16 cellular contexts compared by ENCODE assay signal in the genomic region with DNA sequence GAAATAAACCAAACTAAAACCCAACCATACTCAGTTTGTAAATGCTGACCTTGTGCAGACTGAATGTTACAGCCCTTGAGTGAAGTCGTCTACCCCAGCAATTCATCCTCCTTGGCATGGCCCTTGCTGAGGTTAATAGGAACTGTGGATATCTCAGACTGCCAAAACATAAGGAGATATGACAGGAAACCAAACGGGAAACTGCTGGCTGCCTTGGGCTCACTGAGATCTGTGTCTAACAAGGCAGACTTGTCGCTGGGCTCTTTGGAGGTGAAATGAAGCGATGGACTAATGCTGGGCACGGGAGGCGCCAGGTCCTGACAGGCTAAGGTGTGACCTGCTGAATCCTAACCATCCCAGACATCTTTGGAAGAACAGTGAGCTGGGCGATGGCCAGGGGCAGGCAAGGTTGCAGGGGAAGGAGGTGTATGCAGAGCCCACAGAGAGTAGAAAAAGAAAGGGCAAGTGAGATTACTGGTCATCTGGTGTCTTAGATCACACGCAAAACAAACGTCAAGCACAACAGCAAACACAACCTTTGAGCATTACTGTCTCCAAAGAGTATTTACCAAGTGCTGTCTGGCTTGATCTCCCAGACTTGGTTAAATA. TPM values are rescaled to one million over a fixed set of nuclear protein-coding genes. Genes with fewer than 3 reads are reported as not detected.
DNase-seq lines count a peak whose midpoint lies in the region; ATAC-seq, FAIRE-seq and TF ChIP-seq lines count a peak whose summit lies in the region.
"Had no signal": no experiment of that assay in that cellular context is flagged by ENCODE, and none has a peak within 500 bp of the region (broad histone marks: within the 10 kb centered on the region; RNA-seq: fewer than 3 reads in every experiment).

No MANE protein-coding gene starts in this region.

- no peak overlapping the region for H3K9ac ChIP-seq in endodermal cell (ENCODE audit: extremely low read depth, low read length, poor library complexity, severe bottlenecking)

- no peak overlapping the region for H3K4me3 ChIP-seq in CD4-positive, alpha-beta memory T cell (ENCODE audit: low read length in 2 of 2)
- H3K4me3 ChIP-seq in endodermal cell (ENCODE audit: low read length) (peak overlapping the region; percentile 12), pancreas (peak overlapping the region in 2 of 4 donors; percentile 3 to 8)
- H3K4me3 ChIP-seq: ovary, Peyer's patch had no signal

- CTCF ChIA-PET in CD4-positive, alpha-beta memory T cell (lab: Charles Lee; ENCODE audit: partially characterized antibody): no interaction called here

- H3K4me1 ChIP-seq in CD4-positive, alpha-beta memory T cell (ENCODE audit: insufficient read depth, low read length): no peaks in the 10 kb centered on the region
- H3K4me1 ChIP-seq in endodermal cell (ENCODE audit: control insufficient read depth, insufficient read depth, low read length) (peaks cover 4% of the 10 kb centered on the region), pancreas (peaks cover 12 to 25% (median 17%) of the 10 kb centered on the region in 3 donors)
- H3K4me1 ChIP-seq: Peyer's patch had no signal

- H3K36me3 ChIP-seq in CD4-positive, alpha-beta memory T cell (ENCODE audit: insufficient read depth, low read length): no peaks in the 10 kb centered on the region
- H3K36me3 ChIP-seq in endodermal cell (ENCODE audit: control insufficient read depth, insufficient read depth, low read length): no peaks in the 10 kb centered on the region
- no peaks in the 10 kb centered on the region for H3K36me3 ChIP-seq in pancreas
- H3K36me3 ChIP-seq: ovary, Peyer's patch had no signal

- H3K9me3 Mint-ChIP-seq in CD4-positive, alpha-beta memory T cell: peaks cover 0 to 3% (median 0%) of the 10 kb centered on the region in 8 donors
- no peaks in the 10 kb centered on the region for H3K9me3 Mint-ChIP-seq in endodermal cell
- H3K9me3 Mint-ChIP-seq: activated CD4-positive, alpha-beta T cell treated with anti-CD3 and anti-CD28 coated beads, Interleukin-2, amount 10 ng/mL, durations not matched to agents 7 days and 5 days had no signal

- intact Hi-C loops in CD4-positive, alpha-beta memory T cell (cut with micrococcal nuclease): no loop called here
- intact Hi-C loops in pancreas (cut with DNase I): no loop called here

- ATAC-seq in pancreas: peak; percentile 73 to 91 (median 88)
- ATAC-seq in GM21825 (IDR thresholded peaks at IDR 0.05; ENCODE audit: unreplicated experiment): no peak
- no peak for ATAC-seq in HG02840 (IDR thresholded peaks at IDR 0.05; ENCODE audit: low FRiP score, unreplicated experiment)

- H3K27me3 Mint-ChIP-seq in CD4-positive, alpha-beta memory T cell: peaks cover 4 to 6% of the 10 kb centered on the region in 2 donors
- peaks cover 28% of the 10 kb centered on the region for H3K27me3 Mint-ChIP-seq in endodermal cell (ENCODE audit: insufficient read depth)

- H3K9me3 ChIP-seq in CD4-positive, alpha-beta memory T cell (ENCODE audit: control insufficient read depth in 1 of 2, low read length in 2 of 2): no peaks in the 10 kb centered on the region
- H3K9me3 ChIP-seq in endodermal cell (ENCODE audit: control insufficient read depth, low read length) (no peaks in the 10 kb centered on the region), pancreas (no peaks in the 10 kb centered on the region)
- H3K9me3 ChIP-seq: ovary, Peyer's patch had no signal

- peak overlapping the region in 5 of 8 donors; percentile 27 to 64 (median 46) for H3K4me3 Mint-ChIP-seq in CD4-positive, alpha-beta memory T cell
- no peak overlapping the region for H3K4me3 Mint-ChIP-seq in endodermal cell
- H3K4me3 Mint-ChIP-seq: activated CD4-positive, alpha-beta T cell treated with anti-CD3 and anti-CD28 coated beads, Interleukin-2, amount 10 ng/mL, durations not matched to agents 7 days and 5 days had no signal

- POLR2A ChIA-PET in CD4-positive, alpha-beta memory T cell (lab: Charles Lee; ENCODE audit: partially characterized antibody): no interaction called here

- WGBS in endodermal cell (ENCODE audit: insufficient coverage in 1 of 2, insufficient read length in 1 of 2), 2 experiments: 86 to 90% methylated on average over 6 to 9 of the region's 9 CpGs
- 15 to 20% methylated on average over 9 of the region's 9 CpGs for WGBS in pancreas, 2 donors

- H3K27ac Mint-ChIP-seq in CD4-positive, alpha-beta memory T cell: no peak overlapping the region
- no peak overlapping the region for H3K27ac Mint-ChIP-seq in endodermal cell
- H3K27ac Mint-ChIP-seq: activated CD4-positive, alpha-beta T cell treated with anti-CD3 and anti-CD28 coated beads, Interleukin-2, amount 10 ng/mL, durations not matched to agents 7 days and 5 days had no signal

- H3K27me3 ChIP-seq in CD4-positive, alpha-beta memory T cell (ENCODE audit: insufficient read depth, low read length): no peaks in the 10 kb centered on the region
- peaks cover 21% of the 10 kb centered on the region for H3K27me3 ChIP-seq in endodermal cell (ENCODE audit: control insufficient read depth, insufficient read depth, low read length, poor library complexity, severe bottlenecking)
- H3K27me3 ChIP-seq in pancreas: no peaks in the 10 kb centered on the region
- H3K27me3 ChIP-seq: ovary, Peyer's patch had no signal

- H3K36me3 Mint-ChIP-seq in CD4-positive, alpha-beta memory T cell: no peaks in the 10 kb centered on the region
- H3K36me3 Mint-ChIP-seq in endodermal cell (ENCODE audit: low read depth): no peaks in the 10 kb centered on the region

- no peak for TF ChIP-seq CTCF in endodermal cell (conservative IDR thresholded peaks at IDR 0.05)
- no peak for TF ChIP-seq CTCF in pancreas (IDR thresholded peaks at IDR 0.05)

- H3K27ac ChIP-seq in CD4-positive, alpha-beta memory T cell (ENCODE audit: low read depth, low read length): no peak overlapping the region
- H3K27ac ChIP-seq in endodermal cell (ENCODE audit: low read depth, low read length) (no peak overlapping the region), pancreas (peak overlapping the region; percentile 4 to 75 (median 48))
- H3K27ac ChIP-seq: ovary, Peyer's patch had no signal

- no peak for DNase-seq in CD4-positive, alpha-beta memory T cell
- peak; percentile 74 for DNase-seq in OCI-M2 (lab: John Stamatoyannopoulos, UW; ENCODE audit: unreplicated experiment)
- DNase-seq in endodermal cell: peak; percentile 50
- DNase-seq in pancreas: peak in 5 of 6 donors; percentile 14 to 60 (median 34)
- no peak for DNase-seq in DMS153 (lab: John Stamatoyannopoulos, UW)
- no peak for DNase-seq in pons (ENCODE audit: low spot score)
- DNase-seq: activated CD4-positive, alpha-beta T cell treated with anti-CD3 and anti-CD28 coated beads, Interleukin-2, amount 10 ng/mL, durations not matched to agents 7 days and 5 days; AML-193; EL; NCI-H1105 treated with DMSO at 0.1 percent for 48 hours; NCI-H446 treated with DMSO at 0.1 percent for 48 hours; ovary; T-helper 1 cell had no signal

- FAIRE-seq in pancreas (lab: Jason Lieb, UNC): no peak

- H3K4me1 Mint-ChIP-seq in CD4-positive, alpha-beta memory T cell: peaks cover 8 to 17% (median 11%) of the 10 kb centered on the region in 4 donors
- peaks cover 12% of the 10 kb centered on the region for H3K4me1 Mint-ChIP-seq in endodermal cell
- H3K4me1 Mint-ChIP-seq: activated CD4-positive, alpha-beta T cell treated with anti-CD3 and anti-CD28 coated beads, Interleukin-2, amount 10 ng/mL, durations not matched to agents 7 days and 5 days had no signal

RNA-seq across cellular contexts. Expression of a gene that starts 44.6 kb away (rescaled TPM):
- total RNA-seq in CD4-positive, alpha-beta memory T cell: 1 to 10 TPM in 1 of 2 experiments, under 1 TPM in 1; 0.44 to 1.2 TPM
- not detected for polyA plus RNA-seq in CD4-positive, alpha-beta memory T cell
- 1 to 10 TPM; 3.5 to 4.6 TPM for total RNA-seq in endodermal cell
- 1.8 TPM for polyA plus RNA-seq in endodermal cell (2013, experiment 1 of 2)
- 1.2 TPM for polyA plus RNA-seq in endodermal cell (2013, experiment 2 of 2)
- 100 to 1,000 TPM; 141 to 259 (median 176) TPM for total RNA-seq in pancreas
- polyA plus RNA-seq in pancreas: 100 to 1,000 TPM; 162 to 275 TPM
- total RNA-seq: activated CD4-positive, alpha-beta T cell treated with anti-CD3 and anti-CD28 coated beads, Interleukin-2, amount 10 ng/mL, durations not matched to agents 7 days and 5 days had no signal

Comparison
In these comparisons a context has a peak if more than half of its experiments do, and no peak if none do; other contexts are left out.
1. DNase-seq: peak in OCI-M2 (single experiment), endodermal cell (single experiment) and pancreas (5 of 6); none in CD4-positive, alpha-beta memory T cell (0 of 5), DMS153 (single experiment) and pons (single experiment).
2. H3K27ac ChIP-seq: peak in pancreas (4 of 4); none in CD4-positive, alpha-beta memory T cell (single experiment) and endodermal cell (single experiment).
3. ATAC-seq: peak in pancreas (4 of 4); none in GM21825 (single experiment) and HG02840 (single experiment).
4. RNA of a gene that starts 44.6 kb away (total RNA-seq): 141 to 259 TPM in pancreas; 3.5 to 4.6 TPM in endodermal cell and 0.44 to 1.2 TPM in CD4-positive, alpha-beta memory T cell; every median in the first group is over 10 times any median in the second.